1 cellular context compared by ENCODE assay signal in the genomic region with DNA sequence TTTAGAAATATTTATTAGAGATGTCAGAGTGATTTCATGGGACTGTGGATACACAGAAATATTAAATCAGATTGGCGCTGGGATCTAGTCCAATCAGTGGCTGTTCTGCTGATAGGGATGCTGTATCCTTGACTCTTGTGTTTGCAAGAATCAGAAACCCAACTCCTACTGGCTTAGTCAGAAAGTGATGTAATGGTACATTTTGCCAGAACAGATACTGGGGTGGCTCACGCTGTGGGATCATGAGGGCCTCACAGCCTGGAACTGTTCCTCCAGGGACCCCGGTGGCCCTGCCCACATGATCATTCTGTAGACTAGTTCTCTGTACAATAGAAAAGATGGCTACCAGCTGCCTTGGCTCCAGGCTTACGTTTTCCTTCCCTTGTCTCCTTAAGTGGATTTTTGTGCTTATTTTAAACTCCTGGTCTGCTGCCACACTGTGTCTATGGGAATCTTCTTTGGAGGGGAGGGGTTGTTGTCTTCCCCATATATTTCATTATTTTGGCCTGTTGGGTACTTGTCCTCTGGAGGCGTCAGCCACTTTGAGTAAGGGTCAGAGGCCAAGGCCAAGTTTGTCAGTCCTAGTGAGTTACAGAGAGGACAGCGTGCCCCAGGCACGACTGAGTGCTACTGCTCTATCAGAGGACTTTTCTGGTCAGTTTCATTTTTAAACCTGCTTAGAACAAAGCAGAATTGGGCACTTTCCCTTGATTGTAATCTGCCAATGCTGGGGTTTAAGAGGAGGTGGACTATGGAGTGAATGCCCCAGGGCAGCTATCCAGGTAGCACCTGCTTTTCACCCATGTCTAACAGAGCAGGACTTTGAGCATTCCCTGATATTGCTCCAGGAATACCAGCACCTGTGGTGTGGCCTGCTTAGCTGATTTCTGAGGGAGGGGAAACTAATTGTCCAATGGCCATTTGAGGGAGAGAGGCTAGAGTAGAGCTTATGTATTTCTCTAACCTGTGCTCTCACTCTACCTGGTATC.
TF ChIP-seq lines count a peak whose summit lies in the region.

No MANE protein-coding gene starts in this region.

TF ChIP-seq in GM23338, 12 proteins besides CTCF, POLR2A, EP300 and RAD21:
- TF ChIP-seq EZH2phosphoT487 (IDR thresholded peaks at IDR 0.05; ENCODE audit: unreplicated experiment) (no peak), JUNB (IDR thresholded peaks at IDR 0.05; ENCODE audit: unreplicated experiment) (no peak)
TF ChIP-seq in GM23338: peak in this region for 0.
